Comparison of ENCODE assay signal across 7 cellular contexts in genomic region chr10:132420469-132421376, GRCh38. TPM values are rescaled to one million over a fixed set of nuclear protein-coding genes. Genes with fewer than 3 reads are reported as not detected.
DNase-seq lines count a peak whose midpoint lies in the region; ATAC-seq and TF ChIP-seq lines count a peak whose summit lies in the region.

No MANE protein-coding gene starts in this region.

- H3K27ac Mint-ChIP-seq in endodermal cell: no peak overlapping the region

- H3K9ac ChIP-seq in endodermal cell (ENCODE audit: extremely low read depth, low read length, poor library complexity, severe bottlenecking): no peak overlapping the region

- peak; percentile 21 for ATAC-seq in GM21786 (IDR thresholded peaks at IDR 0.05; ENCODE audit: unreplicated experiment)

- H3K9me3 Mint-ChIP-seq in endodermal cell: no peaks in the 10 kb centered on the region

- H3K4me3 Mint-ChIP-seq in endodermal cell: no peak overlapping the region

- DNase-seq in NAMALWA (ENCODE audit: low spot score): peak; percentile 80
- DNase-seq in endodermal cell: peak; percentile 79
- peak; percentile 13 for DNase-seq in renal cortical epithelial cell (ENCODE audit: low read depth)
- DNase-seq in NCI-H1048 (lab: John Stamatoyannopoulos, UW): no peak
- DNase-seq in T-helper 1 cell: no peak
- DNase-seq in MG63: no peak

- no peaks in the 10 kb centered on the region for H3K36me3 Mint-ChIP-seq in endodermal cell (ENCODE audit: low read depth)

- H3K27me3 ChIP-seq in endodermal cell (ENCODE audit: control insufficient read depth, insufficient read depth, low read length, poor library complexity, severe bottlenecking) (no peaks in the 10 kb centered on the region), MG63 (no peaks in the 10 kb centered on the region)

- peaks cover 13% of the 10 kb centered on the region for H3K4me1 Mint-ChIP-seq in endodermal cell

- no peak for TF ChIP-seq CTCF in endodermal cell (conservative IDR thresholded peaks at IDR 0.05)

- H3K4me3 ChIP-seq in endodermal cell (ENCODE audit: low read length): no peak overlapping the region
- no peak overlapping the region for H3K4me3 ChIP-seq in MG63

- whole genome bisulfite sequencing in endodermal cell (ENCODE audit: insufficient coverage in 1 of 2, insufficient read length in 1 of 2), 2 experiments: 72 to 76% methylated on average over 7 to 25 of the region's 25 CpGs

- H3K9me3 ChIP-seq in endodermal cell (ENCODE audit: control insufficient read depth, low read length) (no peaks in the 10 kb centered on the region), MG63 (no peaks in the 10 kb centered on the region)

- H3K4me1 ChIP-seq in endodermal cell (ENCODE audit: control insufficient read depth, insufficient read depth, low read length): peaks cover 11% of the 10 kb centered on the region

- H3K27ac ChIP-seq in endodermal cell (ENCODE audit: low read depth, low read length): no peak overlapping the region

- H3K36me3 ChIP-seq in endodermal cell (ENCODE audit: control insufficient read depth, insufficient read depth, low read length) (no peaks in the 10 kb centered on the region), MG63 (no peaks in the 10 kb centered on the region)

- H3K27me3 Mint-ChIP-seq in endodermal cell (ENCODE audit: insufficient read depth): no peaks in the 10 kb centered on the region

RNA-seq across cellular contexts. Expression of gene PWWP2B, which starts 23.7 kb away (rescaled TPM):
- 10 to 100 TPM; 11.4 to 13.9 TPM for total RNA-seq in endodermal cell
- 7.5 TPM for polyA plus RNA-seq in endodermal cell (2013, experiment 1 of 2)
- 6.7 TPM for polyA plus RNA-seq in endodermal cell (2013, experiment 2 of 2)
- 11.1 and 18.9 TPM in 2 replicates for total RNA-seq in renal cortical epithelial cell
- 20.1 and 25.2 TPM in 2 replicates for total RNA-seq in MG63 (2014; rRNA removed; shearing (Covaris generic); ENCODE audit: low replicate concordance)

Comparison
In these comparisons a context has a peak if more than half of its experiments do, and no peak if none do; other contexts are left out.
1. DNase-seq: peak in NAMALWA (single experiment), endodermal cell (single experiment) and renal cortical epithelial cell (single experiment); none in NCI-H1048 (single experiment), T-helper 1 cell (0 of 5) and MG63 (single experiment).